In genomic region chr1:145859491-145860159, GRCh38 we compare ENCODE assay signal across 8 cellular contexts. TPM values are rescaled to one million over a fixed set of nuclear protein-coding genes. Genes with fewer than 3 reads are reported as not detected.
DNase-seq lines count a peak whose midpoint lies in the region; ATAC-seq and TF ChIP-seq lines count a peak whose summit lies in the region.

No MANE protein-coding gene starts in this region.

- H3K27me3 ChIP-seq in heart right ventricle = no peaks in the 10 kb centered on the region

- H3K36me3 ChIP-seq in heart right ventricle = peaks cover 0 to 23% (median 17%) of the 10 kb centered on the region in 9 donors

- intact Hi-C loops in heart right ventricle (cut with DNase I) = loop anchor here in 4 of 10 donors (2.0 to 5.0 kb wide), 6 partner anchors 33 to 113 kb away; partner anchors contain the start of genes ITGA10 (in 2 of the 4), PEX11B (in 1 of the 4), POLR3C (in 1 of the 4) and RNF115 (in 1 of the 4)
- intact Hi-C loops in posterior vena cava (cut with DNase I) = loop anchor here in 1 of 2 donors (10.0 kb wide), 2 partner anchors 55 to 155 kb away; partner anchors contain the start of genes ITGA10 and PEX11B

- 0 to 1% (median 0%) methylated on average over 36 to 44 of the region's 44 CpGs for WGBS in adipose tissue, 3 donors
- WGBS in heart right ventricle, 2 donors = 0 to 1% methylated on average over 44 of the region's 44 CpGs

- peaks cover 8 to 22% (median 17%) of the 10 kb centered on the region in 9 donors for H3K4me1 ChIP-seq in heart right ventricle

- H3K9me3 ChIP-seq in heart right ventricle = no peaks in the 10 kb centered on the region

- H3K27ac ChIP-seq in adipose tissue (ENCODE audit: low read depth, low read length) (peak overlapping the region; percentile 9), heart right ventricle (peak overlapping the region; percentile 82 to 91 (median 89))

- ATAC-seq in HG02623 (IDR thresholded peaks at IDR 0.05; ENCODE audit: unreplicated experiment) (peak; percentile 67), heart right ventricle (peak; percentile 86 to 93 (median 91))

- peak overlapping the region; percentile 62 for H3K4me3 ChIP-seq in GM12865 (ENCODE audit: low read depth, low read length)
- H3K4me3 ChIP-seq in heart right ventricle = peak overlapping the region; percentile 61 to 89 (median 83)

- DNase-seq in GM12865 (ENCODE audit: low read depth) (peak; percentile 85), NCI-H1105 treated with DMSO at 0.1 percent for 48 hours (lab: John Stamatoyannopoulos, UW) (peak; percentile 78), SW 1271 (lab: John Stamatoyannopoulos, UW) (peak; percentile 43 to 71), heart right ventricle (peak; percentile 93 to 94), posterior vena cava (ENCODE audit: low spot score) (peak; percentile 97), ureter (ENCODE audit: low spot score) (peak; percentile 93)

- TF ChIP-seq CTCF in GM12865 (IDR thresholded peaks at IDR 0.05; ENCODE audit: insufficient read depth, low read depth, low read length, missing control alignments) = no peak
- peak in 3 of 9 donors; percentile 26 to 32 (median 28) for TF ChIP-seq CTCF in heart right ventricle (IDR thresholded peaks at IDR 0.05)

RNA-seq across cellular contexts. Expression of gene PIAS3, which starts 0.7 kb away (rescaled TPM):
- polyA plus RNA-seq in adipose tissue = 10 to 100 TPM; 12.0 to 21.7 (median 17.4) TPM
- total RNA-seq in heart right ventricle = 10 to 100 TPM; 12.6 to 21.0 (median 15.0) TPM
- polyA plus RNA-seq in heart right ventricle = 10 to 100 TPM; 19.9 to 28.7 TPM
- total RNA-seq in posterior vena cava = 10 to 100 TPM; 28.6 to 34.7 TPM
- total RNA-seq in ureter = 70.4 TPM

RNA-seq across cellular contexts. Expression of gene NUDT17, which starts 14.2 kb away (rescaled TPM):
- polyA plus RNA-seq in adipose tissue (1 to 10 TPM; 1.7 to 2.8 (median 1.7) TPM), heart right ventricle (1 to 10 TPM in 1 of 2 donors, under 1 TPM in 1; 0.75 to 4.0 TPM)
- total RNA-seq in heart right ventricle (1 to 10 TPM; 1.8 to 4.9 (median 3.6) TPM), posterior vena cava (1 to 10 TPM; 1.8 to 2.5 TPM), ureter (6.7 TPM)

RNA-seq across cellular contexts. Expression of gene ANKRD35, which starts 26.0 kb away (rescaled TPM):
- polyA plus RNA-seq in adipose tissue = 1 to 10 TPM in 2 of 3 donors, under 1 TPM in 1; 0.58 to 8.0 (median 3.6) TPM
- total RNA-seq in heart right ventricle = 1 to 10 TPM in 1 of 10 donors, under 1 TPM in 9; 0.28 to 1.2 (median 0.56) TPM
- 1 to 10 TPM in 1 of 2 donors, under 1 TPM in 1; 0.80 to 2.1 TPM for polyA plus RNA-seq in heart right ventricle
- total RNA-seq in posterior vena cava = 1 to 10 TPM; 5.0 to 7.0 TPM
- total RNA-seq in ureter = 4.2 TPM

RNA-seq across cellular contexts. Expression of gene POLR3C, which starts 35.6 kb away (rescaled TPM):
- polyA plus RNA-seq in adipose tissue (10 to 100 TPM; 14.9 to 17.8 (median 16.1) TPM), heart right ventricle (10 to 100 TPM in 1 of 2 donors, 1 to 10 TPM in 1; 8.0 to 11.3 TPM)
- total RNA-seq in heart right ventricle (10 to 100 TPM; 11.8 to 18.1 (median 16.1) TPM), posterior vena cava (10 to 100 TPM; 22.1 to 25.3 TPM), ureter (38.1 TPM)

RNA-seq across cellular contexts. Expression of gene RNF115, which starts 35.7 kb away (rescaled TPM):
- 1 to 10 TPM; 3.4 to 8.3 (median 4.9) TPM for polyA plus RNA-seq in adipose tissue
- 10 to 100 TPM; 39.2 to 99.0 (median 56.3) TPM for total RNA-seq in heart right ventricle
- 10 to 100 TPM; 12.8 to 25.2 TPM for polyA plus RNA-seq in heart right ventricle
- 10 to 100 TPM; 28.5 to 69.0 TPM for total RNA-seq in posterior vena cava
- 28.3 TPM for total RNA-seq in ureter

Comparison
In these comparisons a context has a peak if more than half of its experiments do, and no peak if none do; other contexts are left out.
1. Peak in every context shown above with its lines: DNase-seq, ATAC-seq, H3K4me3 ChIP-seq and H3K27ac ChIP-seq.